Comparison of ENCODE assay signal across 28 cellular contexts in genomic region chr1:198435044-198435443, GRCh38.
"Had no signal": no experiment of that assay in that cellular context is flagged by ENCODE, and none has a peak within 500 bp of the region (broad histone marks: within the 10 kb centered on the region; RNA-seq: fewer than 3 reads in every experiment).

No MANE protein-coding gene starts in this region.

- H3K27ac ChIP-seq: coronary artery, epithelial cell of prostate, esophagus squamous epithelium, heart left ventricle, left ventricle myocardium inferior, lower lobe of right lung, parathyroid adenoma, psoas muscle, right lobe of liver, suprapubic skin, tibial artery, upper lobe of left lung, uterus had no signal

- H3K9ac ChIP-seq: parathyroid adenoma had no signal

- H3K4me1 ChIP-seq: esophagus squamous epithelium, heart left ventricle, left ventricle myocardium inferior, lower lobe of right lung, parathyroid adenoma, psoas muscle, right lobe of liver, suprapubic skin, tibial artery, upper lobe of left lung, uterus had no signal

- H3K4me3 ChIP-seq: coronary artery, esophagus squamous epithelium, heart left ventricle, left ventricle myocardium inferior, lower lobe of right lung, psoas muscle, right lobe of liver, suprapubic skin, tibial artery, upper lobe of left lung, uterus had no signal

- FAIRE-seq: endometrium, frontal cortex had no signal

- H3K36me3 ChIP-seq: esophagus squamous epithelium, heart left ventricle, left ventricle myocardium inferior, lower lobe of right lung, right lobe of liver, suprapubic skin, tibial artery, upper lobe of left lung, uterus had no signal

- DNase-seq: effector memory CD4-positive, alpha-beta T cell; esophagus squamous epithelium; heart left ventricle; hypothalamus; islet precursor cell; left cardiac atrium; left ventricle myocardium inferior; lower lobe of right lung; mesenchymal stem cell; midbrain; occipital lobe; psoas muscle; retina; right lobe of liver; stimulated activated CD4-positive, alpha-beta T cell treated with anti-CD3 and anti-CD28 coated beads, Interleukin-4, amount 100 ng/mL, for 1 hour; stimulated activated CD8-positive, alpha-beta memory T cell treated with anti-CD3 and anti-CD28 coated beads, Interleukin-4, amount 100 ng/mL, for 48 hours; stimulated activated naive CD8-positive, alpha-beta T cell treated with anti-CD3 and anti-CD28 coated beads, Interleukin-15, Interleukin-2, amounts not matched to agents 100 U/mL and 50 U/mL, for 24 hours; tibial artery; upper lobe of left lung; uterus had no signal

- H2AFZ ChIP-seq: parathyroid adenoma had no signal

- H3K27me3 ChIP-seq: esophagus squamous epithelium, heart left ventricle, right lobe of liver, suprapubic skin, tibial artery, upper lobe of left lung, uterus had no signal

- H3K79me2 ChIP-seq: parathyroid adenoma had no signal

- H3K9me3 ChIP-seq: esophagus squamous epithelium, lower lobe of right lung, right lobe of liver, upper lobe of left lung had no signal

- ATAC-seq: heart left ventricle; left cardiac atrium; lower lobe of right lung; natural killer cell treated with Interleukin-12 subunit alpha and Interleukin-12 subunit beta and Interleukin-15 and Interleukin-18, amount 100 ng/mL, for 72 hours; psoas muscle; right lobe of liver; stimulated activated effector memory CD8-positive, alpha-beta T cell treated with anti-CD3 and anti-CD28 coated beads, Interleukin-12 subunit alpha, Interleukin-12 subunit beta, amount 100 ng/mL, for 72 hours; stimulated activated naive CD8-positive, alpha-beta T cell treated with anti-CD3 and anti-CD28 coated beads, Interleukin-15, Interleukin-2, amounts not matched to agents 100 U/mL and 50 U/mL, for 24 hours had no signal
